11 cellular contexts compared by ENCODE assay signal in genomic region chr11:128696930-128697329, GRCh38. TPM values are rescaled to one million over a fixed set of nuclear protein-coding genes. Genes with fewer than 3 reads are reported as not detected.
DNase-seq lines count a peak whose midpoint lies in the region; ATAC-seq and TF ChIP-seq lines count a peak whose summit lies in the region.
"Had no signal": no experiment of that assay in that cellular context is flagged by ENCODE, and none has a peak within 500 bp of the region (broad histone marks: within the 10 kb centered on the region; RNA-seq: fewer than 3 reads in every experiment).

No MANE protein-coding gene starts in this region.

- no peaks in the 10 kb centered on the region for H3K27me3 Mint-ChIP-seq in activated CD4-positive, alpha-beta memory T cell treated with anti-CD3 and anti-CD28 coated beads for 36 hours
- peaks cover 78% of the 10 kb centered on the region for H3K27me3 Mint-ChIP-seq in type B pancreatic cell

- H3K36me3 ChIP-seq in heart left ventricle (peaks cover 0 to 22% (median 0%) of the 10 kb centered on the region in 9 donors), lower lobe of right lung (no peaks in the 10 kb centered on the region)

- H3K4me3 Mint-ChIP-seq in activated CD4-positive, alpha-beta memory T cell treated with anti-CD3 and anti-CD28 coated beads for 36 hours = peak overlapping the region; percentile 78
- H3K4me3 Mint-ChIP-seq in type B pancreatic cell = peak overlapping the region; percentile 88

- WGBS in heart left ventricle, 4 donors = 54 to 63% (median 57%) methylated on average over 6 of the region's 6 CpGs

- H3K27ac ChIP-seq in heart left ventricle = peak overlapping the region in 9 of 12 donors; percentile 93 to 98 (median 96)
- H3K27ac ChIP-seq in lower lobe of right lung = peak overlapping the region; percentile 94

- no peak for TF ChIP-seq CTCF in heart left ventricle (IDR thresholded peaks at IDR 0.05)
- TF ChIP-seq CTCF in lower lobe of right lung (IDR thresholded peaks at IDR 0.05) = no peak
- TF ChIP-seq CTCF in type B pancreatic cell (conservative IDR thresholded peaks at IDR 0.05) = no peak

- H3K4me1 ChIP-seq in heart left ventricle (peaks cover 0 to 70% (median 25%) of the 10 kb centered on the region in 12 donors), lower lobe of right lung (peaks cover 69% of the 10 kb centered on the region)

- POLR2A ChIA-PET in activated CD4-positive, alpha-beta memory T cell treated with anti-CD3 and anti-CD28 coated beads for 36 hours (lab: Charles Lee) = interaction anchor here (1.2 to 1.5 kb wide), 2 partner anchors 32 to 58 kb away, joined by 4 read pairs; no protein-coding TSS in a partner anchor

- no peak for TF ChIP-seq POLR2A in heart left ventricle (IDR thresholded peaks at IDR 0.05)

- peaks cover 65% of the 10 kb centered on the region for H3K4me1 Mint-ChIP-seq in activated CD4-positive, alpha-beta memory T cell treated with anti-CD3 and anti-CD28 coated beads for 36 hours (ENCODE audit: low read depth)
- H3K4me1 Mint-ChIP-seq in type B pancreatic cell (ENCODE audit: unreplicated experiment) = peaks cover 21% of the 10 kb centered on the region

- H3K4me3 ChIP-seq in heart left ventricle (peak overlapping the region in 11 of 12 donors; percentile 67 to 97 (median 86)), lower lobe of right lung (peak overlapping the region; percentile 73)

- H3K9me3 ChIP-seq in heart left ventricle (no peaks in the 10 kb centered on the region), lower lobe of right lung (no peaks in the 10 kb centered on the region)

- CTCF ChIA-PET in activated CD4-positive, alpha-beta memory T cell treated with anti-CD3 and anti-CD28 coated beads for 36 hours (lab: Charles Lee) = interaction anchor here (0.8 to 1.5 kb wide), 2 partner anchors 39 to 79 kb away, joined by 3 to 4 read pairs; no protein-coding TSS in a partner anchor

- intact Hi-C loops in heart left ventricle (cut with DNase I) = loop anchor here in 5 of 10 donors (5.0 to 10.0 kb wide), 4 partner anchors 48 to 280 kb away; no protein-coding TSS in a partner anchor
- intact Hi-C loops in left cardiac atrium (cut with DNase I) = no loop called here
- intact Hi-C loops in activated CD4-positive, alpha-beta memory T cell treated with anti-CD3 and anti-CD28 coated beads for 36 hours (cut with micrococcal nuclease) = loop anchor here (1.0 to 10.0 kb wide), 5 partner anchors 19 to 352 kb away; no protein-coding TSS in a partner anchor
- intact Hi-C loops in lower lobe of right lung (cut with DNase I) = no loop called here

- H3K36me3 Mint-ChIP-seq in activated CD4-positive, alpha-beta memory T cell treated with anti-CD3 and anti-CD28 coated beads for 36 hours = peaks cover 6% of the 10 kb centered on the region
- H3K36me3 Mint-ChIP-seq in type B pancreatic cell = peaks cover 6% of the 10 kb centered on the region

- peak overlapping the region; percentile 31 for H3K27ac Mint-ChIP-seq in activated CD4-positive, alpha-beta memory T cell treated with anti-CD3 and anti-CD28 coated beads for 36 hours
- no peak overlapping the region for H3K27ac Mint-ChIP-seq in type B pancreatic cell

- H3K9me3 Mint-ChIP-seq in activated CD4-positive, alpha-beta memory T cell treated with anti-CD3 and anti-CD28 coated beads for 36 hours = no peaks in the 10 kb centered on the region
- no peaks in the 10 kb centered on the region for H3K9me3 Mint-ChIP-seq in type B pancreatic cell

- H3K27me3 ChIP-seq in heart left ventricle (peaks cover 0 to 41% (median 0%) of the 10 kb centered on the region in 9 donors), lower lobe of right lung (ENCODE audit: low read depth) (peaks cover 3% of the 10 kb centered on the region)

- no peak for ATAC-seq in heart left ventricle
- ATAC-seq in left cardiac atrium = no peak
- ATAC-seq in lower lobe of right lung = no peak
- no peak for ATAC-seq in HG03025 (IDR thresholded peaks at IDR 0.05; ENCODE audit: low FRiP score, unreplicated experiment)

- DNase-seq in heart left ventricle (no peak), left cardiac atrium (no peak), lower lobe of right lung (no peak), type B pancreatic cell (ENCODE audit: extremely low spot score, unreplicated experiment) (no peak), retina (no peak), NCI-H510A (lab: John Stamatoyannopoulos, UW) (no peak)
- DNase-seq in activated CD4-positive, alpha-beta memory T cell treated with anti-CD3 and anti-CD28 coated beads for 36 hours = no peak
- DNase-seq: central memory CD4-positive, alpha-beta T cell; NCI-H1436 treated with DMSO at 0.1 percent for 48 hours; stimulated activated CD4-positive, alpha-beta T cell treated with anti-CD3 and anti-CD28 coated beads, Interleukin-2, amount 100 ng/mL, for 48 hours had no signal

RNA-seq across cellular contexts. Expression of gene FLI1, which starts 3.1 kb away (rescaled TPM):
- total RNA-seq in heart left ventricle (10 to 100 TPM in 8 of 9 donors, 1 to 10 TPM in 1; 9.7 to 41.4 (median 19.4) TPM), left cardiac atrium (10 to 100 TPM; 22.1 to 27.9 TPM), lower lobe of right lung (64.2 TPM), type B pancreatic cell (ENCODE audit: low replicate concordance) (2.4 and 20.2 TPM in 2 replicates)
- 10 to 100 TPM in 1 of 2 donors, 1 to 10 TPM in 1; 6.7 to 12.4 TPM for polyA plus RNA-seq in heart left ventricle
- total RNA-seq in activated CD4-positive, alpha-beta memory T cell treated with anti-CD3 and anti-CD28 coated beads for 36 hours = 10 to 100 TPM; 60.3 to 63.7 TPM
